Comparison of ENCODE assay signal across 30 cellular contexts in genomic region chr2:218834685-218835084, GRCh38. TPM values are rescaled to one million over a fixed set of nuclear protein-coding genes. Genes with fewer than 3 reads are reported as not detected.
DNase-seq lines count a peak whose midpoint lies in the region; ATAC-seq and TF ChIP-seq lines count a peak whose summit lies in the region.
"Had no signal": no experiment of that assay in that cellular context is flagged by ENCODE, and none has a peak within 500 bp of the region (broad histone marks: within the 10 kb centered on the region; RNA-seq: fewer than 3 reads in every experiment).

No MANE protein-coding gene starts in this region.

- H3K36me3 Mint-ChIP-seq in nephron progenitor cell (ENCODE audit: low read depth): no peaks in the 10 kb centered on the region

- no TSS peak for BruUV-seq in PC-9 (replicated peaks; lab: Mats Ljungman, UMichigan)

- H4K20me1 ChIP-seq in PC-9 (ENCODE audit: insufficient read depth): no peaks in the 10 kb centered on the region

- no peak for TF ChIP-seq RAD21 in Ishikawa (IDR thresholded peaks at IDR 0.05; ENCODE audit: low read depth)

- peak overlapping the region; percentile 68 for H3K4me2 ChIP-seq in PC-9
- H3K4me2 ChIP-seq: GM23338 had no signal

- no peak overlapping the region for H3K4me3 ChIP-seq in PC-9
- H3K4me3 ChIP-seq in left ventricle myocardium inferior: no peak overlapping the region
- H3K4me3 ChIP-seq: GM23338, left lung had no signal

- peaks cover 62% of the 10 kb centered on the region for H3K4me1 ChIP-seq in PC-9 (replicated peaks; ENCODE audit: insufficient read depth)
- H3K4me1 ChIP-seq in left ventricle myocardium inferior: peaks cover 6% of the 10 kb centered on the region

- peaks cover 7% of the 10 kb centered on the region for H3K4me1 Mint-ChIP-seq in nephron progenitor cell
- H3K4me1 Mint-ChIP-seq: activated CD4-positive, alpha-beta T cell treated with anti-CD3 and anti-CD28 coated beads, Interleukin-2, amount 10 ng/mL, durations not matched to agents 7 days and 5 days; GM23338; natural killer cell had no signal

- no peak for TF ChIP-seq EP300 in Ishikawa (IDR thresholded peaks at IDR 0.05; ENCODE audit: borderline replicate concordance)

- ATAC-seq in HG03280 (IDR thresholded peaks at IDR 0.05; ENCODE audit: unreplicated experiment) (no peak), GM18520 (IDR thresholded peaks at IDR 0.05; ENCODE audit: unreplicated experiment) (no peak)
- ATAC-seq: GM23338, left lung, natural killer cell had no signal

- H3K79me2 ChIP-seq in PC-9 (ENCODE audit: low read depth): no peaks in the 10 kb centered on the region

- DNase-seq in COLO668 (lab: John Stamatoyannopoulos, UW; ENCODE audit: unreplicated experiment) (peak; percentile 60), PC-9 (peak; percentile 69 to 93), nephron progenitor cell (no peak), left ventricle myocardium inferior (no peak), GM03348 (ENCODE audit: low spot score) (no peak)
- DNase-seq: activated CD4-positive, alpha-beta T cell treated with anti-CD3 and anti-CD28 coated beads, Interleukin-2, amount 10 ng/mL, durations not matched to agents 7 days and 5 days; activated gamma-delta T cell treated with Interleukin-2 at 50 U/mL for 16 hours; activated T-cell treated with anti-CD3 and anti-CD28 coated beads, Interleukin-2, amount 50 U/mL, for 24 hours; BE2C; caudate nucleus; DMS53; GDM1; hippocampal formation; left lung; natural killer cell; NCI-H2081 treated with DMSO at 0.1 percent for 48 hours; stimulated activated CD4-positive, alpha-beta T cell treated with anti-CD3 and anti-CD28 coated beads, Interleukin-12 subunit alpha, Interleukin-12 subunit beta, amount 100 ng/mL, for 4 hours; stimulated activated CD4-positive, alpha-beta T cell treated with anti-CD3 and anti-CD28 coated beads, Interleukin-4, amount 100 ng/mL, for 1 hour; T1000; trophoblast cell had no signal

- H3K9me3 ChIP-seq in PC-9 (ENCODE audit: insufficient read depth, low read depth) (peaks cover 7% of the 10 kb centered on the region), left ventricle myocardium inferior (replicated peaks) (peaks cover 20% of the 10 kb centered on the region)
- H3K9me3 ChIP-seq: BE2C had no signal

- H3K27me3 ChIP-seq in PC-9 (ENCODE audit: insufficient read depth, low read depth): no peaks in the 10 kb centered on the region
- peaks cover 74% of the 10 kb centered on the region for H3K27me3 ChIP-seq in left ventricle myocardium inferior (ENCODE audit: low read depth)

- no peak overlapping the region for H3K4me3 Mint-ChIP-seq in nephron progenitor cell
- H3K4me3 Mint-ChIP-seq: activated CD4-positive, alpha-beta T cell treated with anti-CD3 and anti-CD28 coated beads, Interleukin-2, amount 10 ng/mL, durations not matched to agents 7 days and 5 days; activated T-cell treated with anti-CD3 and anti-CD28 coated beads, Interleukin-2, amount 50 U/mL, for 24 hours; dendritic cell treated with granulocyte-macrophage colony-stimulating factor and Interleukin-4, amounts not matched to agents 40 ng/mL and 50 ng/mL, for 4 days; GM23338; mesothelial cell of epicardium; natural killer cell had no signal

- CTCF ChIA-PET in PC-9 (lab: Charles Lee): interaction anchor here (0.6 to 1.2 kb wide), 3 partner anchors 124 to 175 kb away, joined by 3 read pairs; partner anchors contain the start of genes BCS1L and ZNF142

- no peak overlapping the region for H2AFZ ChIP-seq in PC-9

- no peak for TF ChIP-seq CTCF in PC-9 (conservative IDR thresholded peaks at IDR 0.05)
- TF ChIP-seq CTCF in nephron progenitor cell (IDR thresholded peaks at IDR 0.05): no peak
- TF ChIP-seq CTCF in left ventricle myocardium inferior (IDR thresholded peaks at IDR 0.05; ENCODE audit: borderline replicate concordance): no peak

- H3K36me3 ChIP-seq in PC-9 (ENCODE audit: low read depth) (no peaks in the 10 kb centered on the region), left ventricle myocardium inferior (no peaks in the 10 kb centered on the region)
- H3K36me3 ChIP-seq: BE2C, left lung had no signal

- H3K27ac ChIP-seq in PC-9 (peak overlapping the region; percentile 23; the same call in 1 of the 2 replicates), left ventricle myocardium inferior (replicated peaks) (no peak overlapping the region)
- H3K27ac ChIP-seq: left lung had no signal

- H3K27ac Mint-ChIP-seq in nephron progenitor cell: peak overlapping the region; percentile 51
- H3K27ac Mint-ChIP-seq: activated CD4-positive, alpha-beta T cell treated with anti-CD3 and anti-CD28 coated beads, Interleukin-2, amount 10 ng/mL, durations not matched to agents 7 days and 5 days; activated T-cell treated with anti-CD3 and anti-CD28 coated beads, Interleukin-2, amount 50 U/mL, for 24 hours; dendritic cell treated with granulocyte-macrophage colony-stimulating factor and Interleukin-4, amounts not matched to agents 40 ng/mL and 50 ng/mL, for 4 days; GM23338; mesothelial cell of epicardium; natural killer cell had no signal

- POLR2A ChIA-PET in PC-9 (lab: Charles Lee; ENCODE audit: unreplicated experiment): interaction anchor here (0.5 to 0.6 kb wide), 2 partner anchors 28 to 124 kb away, joined by 3 read pairs; no protein-coding TSS in a partner anchor

- H3K9me2 ChIP-seq in PC-9 (ENCODE audit: insufficient read depth): no peaks in the 10 kb centered on the region

- peaks cover 74% of the 10 kb centered on the region for H3K27me3 Mint-ChIP-seq in nephron progenitor cell (ENCODE audit: low read depth, poor library complexity)

- peaks cover 27% of the 10 kb centered on the region for H3K9me3 Mint-ChIP-seq in nephron progenitor cell
- H3K9me3 Mint-ChIP-seq: GM23338, natural killer cell had no signal

- peaks cover 29% of the 10 kb centered on the region for H3F3A ChIP-seq in PC-9 (ENCODE audit: insufficient read depth, low read depth)

- intact Hi-C loops in PC-9 (cut with micrococcal nuclease; ENCODE audit: unreplicated experiment): loop anchor here (2.0 kb wide), 1 partner anchor 28 kb away; no protein-coding TSS in a partner anchor
- intact Hi-C loops in left ventricle myocardium inferior (cut with micrococcal nuclease): loop anchor here (10.0 kb wide), 1 partner anchor 100 kb away; no protein-coding TSS in a partner anchor

TF ChIP-seq in Ishikawa, 13 proteins besides CTCF, POLR2A, EP300 and RAD21:
- TF ChIP-seq MAX (IDR thresholded peaks at IDR 0.05) (no peak), TAF1 (IDR thresholded peaks at IDR 0.05; ENCODE audit: low read depth) (no peak), NFIC (IDR thresholded peaks at IDR 0.05) (peak; percentile 63), TCF12 (IDR thresholded peaks at IDR 0.05; ENCODE audit: low read depth) (peak; percentile 54), USF1 (IDR thresholded peaks at IDR 0.05) (0 out of 2 replicates have a peak, but pooled peaks have one; percentile 14), CEBPB (IDR thresholded peaks at IDR 0.05) (0 out of 2 replicates have a peak, but pooled peaks have one; percentile 41)

RNA-seq across cellular contexts. Expression of gene PRKAG3, which starts 3.1 kb away (rescaled TPM):
- total RNA-seq in PC-9 (2021) (not detected in 2 replicates), left ventricle myocardium inferior (0.14 TPM)
- total RNA-seq: activated CD4-positive, alpha-beta T cell treated with anti-CD3 and anti-CD28 coated beads, Interleukin-2, amount 10 ng/mL, durations not matched to agents 7 days and 5 days; astrocyte; GM23338; left lung; natural killer cell; NCI-H460; subcutaneous adipose tissue had no signal

RNA-seq across cellular contexts. Expression of gene WNT6, which starts 24.9 kb away (rescaled TPM):
- total RNA-seq in PC-9 (2021): 0.33 and 0.45 TPM in 2 replicates
- 1.0 TPM for total RNA-seq in left ventricle myocardium inferior
- total RNA-seq: activated CD4-positive, alpha-beta T cell treated with anti-CD3 and anti-CD28 coated beads, Interleukin-2, amount 10 ng/mL, durations not matched to agents 7 days and 5 days; GM23338; left lung; natural killer cell; NCI-H460; osteoblast had no signal

RNA-seq across cellular contexts. Expression of gene WNT10A, which starts 46.0 kb away (rescaled TPM):
- total RNA-seq in PC-9 (2021) (1.2 and 2.3 TPM in 2 replicates), left ventricle myocardium inferior (not detected)
- total RNA-seq: GM23338, NCI-H460, osteoblast, subcutaneous adipose tissue had no signal

RNA-seq across cellular contexts. Expression of gene CYP27A1, which starts 52.7 kb away (rescaled TPM):
- total RNA-seq in PC-9 (2021): 0.94 and 2.0 TPM in 2 replicates
- total RNA-seq in left ventricle myocardium inferior: 6.7 TPM
- total RNA-seq: NCI-H460 had no signal

Comparison
In these comparisons a context has a peak if more than half of its experiments do, and no peak if none do; other contexts are left out.
1. DNase-seq: peak in COLO668 (single experiment) and PC-9 (2 of 2); none in nephron progenitor cell (single experiment), left ventricle myocardium inferior (single experiment) and GM03348 (single experiment).